1 cellular context compared by ENCODE assay signal in the genomic region with DNA sequence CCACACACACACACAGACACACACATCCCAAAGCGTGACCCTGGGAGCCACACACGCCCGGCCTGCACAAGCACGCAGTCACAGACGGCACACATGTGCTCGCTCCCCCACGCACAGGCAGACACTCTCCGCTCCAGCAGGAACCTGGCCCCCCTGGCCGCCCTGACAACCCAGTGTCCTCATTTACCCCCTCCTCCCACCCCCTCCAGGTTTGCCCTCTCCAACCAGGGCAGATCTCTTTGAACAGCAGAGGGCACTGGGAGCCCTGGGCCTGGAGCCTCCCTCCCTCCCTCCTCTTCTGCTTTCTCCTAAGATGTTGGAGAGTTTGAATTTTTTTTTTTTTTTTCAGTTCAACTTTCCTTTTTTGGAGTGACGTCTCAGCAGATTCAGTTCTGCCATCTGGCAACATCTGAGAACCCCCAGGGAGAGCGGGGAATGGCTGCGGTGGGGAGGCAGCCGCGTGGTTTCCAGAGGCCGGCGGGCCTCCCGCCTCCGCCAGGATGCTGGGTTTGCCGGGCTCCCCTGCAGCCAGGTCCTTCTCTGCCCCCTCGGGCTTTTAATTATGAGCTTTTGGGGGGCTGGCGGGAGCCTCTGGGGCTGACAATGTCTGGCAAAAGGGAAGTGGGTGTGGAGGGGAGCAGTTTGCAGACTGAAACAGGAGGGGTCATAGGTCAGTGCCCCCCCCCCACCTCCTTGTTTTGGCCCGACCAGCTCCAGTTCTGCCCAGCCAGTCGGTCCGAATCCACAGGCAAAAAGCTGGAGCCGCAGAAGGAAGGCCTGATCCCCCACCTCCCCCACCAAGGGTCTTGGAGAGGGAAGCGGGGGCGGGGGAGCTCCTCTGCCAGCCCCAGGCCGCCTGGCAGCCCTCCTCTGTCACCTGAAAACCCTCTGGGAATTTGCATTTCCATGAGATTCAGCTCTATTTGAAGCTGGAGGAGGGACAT.
TF ChIP-seq lines count a peak whose summit lies in the region.

No MANE protein-coding gene starts in this region.

TF ChIP-seq in GM12878, 131 proteins besides CTCF, POLR2A, EP300 and RAD21 (continued from another document and continues in another):
- TF ChIP-seq ZNF687 (IDR thresholded peaks at IDR 0.05), result no peak
- TF ChIP-seq DPF2 (IDR thresholded peaks at IDR 0.05), result peak; percentile 64
- TF ChIP-seq KAT2A (conservative IDR thresholded peaks at IDR 0.05; ENCODE audit: control insufficient read depth, low read depth, low read length), result no peak
- no peak for TF ChIP-seq TARDBP (IDR thresholded peaks at IDR 0.05; ENCODE audit: borderline replicate concordance)
- TF ChIP-seq MXI1 (IDR thresholded peaks at IDR 0.05; ENCODE audit: low read depth, low read length), result 0 out of 2 replicates have a peak, but pooled peaks have one; percentile 49
- peak; percentile 77 for TF ChIP-seq NR2C1 (IDR thresholded peaks at IDR 0.05)
- peak; percentile 72; the same call in 1 of the 2 replicates for TF ChIP-seq TCF12 (IDR thresholded peaks at IDR 0.05; ENCODE audit: low read depth, low read length)
- no peak for TF ChIP-seq LARP7 (IDR thresholded peaks at IDR 0.05)
- TF ChIP-seq KLF5 (IDR thresholded peaks at IDR 0.05; ENCODE audit: partially characterized antibody), result no peak
- TF ChIP-seq MTA2 (IDR thresholded peaks at IDR 0.05; ENCODE audit: low read depth), result peak; percentile 55
- peak; percentile 90 to 91 for TF ChIP-seq IKZF2 (IDR thresholded peaks at IDR 0.05)
- TF ChIP-seq TBL1XR1 (IDR thresholded peaks at IDR 0.05; ENCODE audit: low read depth, low read length), result peak; percentile 86
- TF ChIP-seq ZNF384 (IDR thresholded peaks at IDR 0.05; ENCODE audit: borderline replicate concordance, low read depth, low read length), result peak; percentile 93
- TF ChIP-seq SPI1 (IDR thresholded peaks at IDR 0.05; ENCODE audit: borderline replicate concordance, insufficient read depth, low read depth, low read length), result peak; percentile 43; the same call in 1 of the 2 replicates
- peak in 1 of 2 experiments; percentile 68; a peak in 2 of 3 replicates for TF ChIP-seq EGR1 (IDR thresholded peaks at IDR 0.05; ENCODE audit: borderline replicate concordance in 1 of 2, low read depth in 2 of 2, low read length in 2 of 2)
- TF ChIP-seq ZSCAN29 (IDR thresholded peaks at IDR 0.05), result no peak
- TF ChIP-seq, protein P1, sequence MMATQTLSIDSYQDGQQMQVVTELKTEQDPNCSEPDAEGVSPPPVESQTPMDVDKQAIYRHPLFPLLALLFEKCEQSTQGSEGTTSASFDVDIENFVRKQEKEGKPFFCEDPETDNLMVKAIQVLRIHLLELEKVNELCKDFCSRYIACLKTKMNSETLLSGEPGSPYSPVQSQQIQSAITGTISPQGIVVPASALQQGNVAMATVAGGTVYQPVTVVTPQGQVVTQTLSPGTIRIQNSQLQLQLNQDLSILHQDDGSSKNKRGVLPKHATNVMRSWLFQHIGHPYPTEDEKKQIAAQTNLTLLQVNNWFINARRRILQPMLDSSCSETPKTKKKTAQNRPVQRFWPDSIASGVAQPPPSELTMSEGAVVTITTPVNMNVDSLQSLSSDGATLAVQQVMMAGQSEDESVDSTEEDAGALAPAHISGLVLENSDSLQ (IDR thresholded peaks at IDR 0.05), result peak; percentile 81
- TF ChIP-seq ZNF24 (IDR thresholded peaks at IDR 0.05), result 0 out of 2 replicates have a peak, but pooled peaks have one; percentile 17
- TF ChIP-seq SMC3 (IDR thresholded peaks at IDR 0.05; ENCODE audit: borderline replicate concordance, low read length), result peak; percentile 25; the same call in 1 of the 2 replicates
- peak; percentile 72 for TF ChIP-seq ATF7 (IDR thresholded peaks at IDR 0.05; ENCODE audit: low read depth)
- peak; percentile 75 for TF ChIP-seq YY1 (IDR thresholded peaks at IDR 0.05; ENCODE audit: low read depth, low read length)
- TF ChIP-seq IKZF1 (conservative IDR thresholded peaks at IDR 0.05), result peak; percentile 96
- TF ChIP-seq MYC (IDR thresholded peaks at IDR 0.05; ENCODE audit: insufficient read depth, insufficient read length, insufficient replicate concordance, low read length, severe bottlenecking), result peak; percentile 28
- no peak for TF ChIP-seq NR2C2 (IDR thresholded peaks at IDR 0.05; ENCODE audit: borderline replicate concordance, control insufficient read depth, insufficient read length, low read depth)
- TF ChIP-seq ZNF622 (IDR thresholded peaks at IDR 0.05), result no peak
- 0 out of 2 replicates have a peak, but pooled peaks have one; percentile 34 for TF ChIP-seq RCOR1 (conservative IDR thresholded peaks at IDR 0.05; ENCODE audit: low read depth, low read length)
- TF ChIP-seq, protein P2, sequence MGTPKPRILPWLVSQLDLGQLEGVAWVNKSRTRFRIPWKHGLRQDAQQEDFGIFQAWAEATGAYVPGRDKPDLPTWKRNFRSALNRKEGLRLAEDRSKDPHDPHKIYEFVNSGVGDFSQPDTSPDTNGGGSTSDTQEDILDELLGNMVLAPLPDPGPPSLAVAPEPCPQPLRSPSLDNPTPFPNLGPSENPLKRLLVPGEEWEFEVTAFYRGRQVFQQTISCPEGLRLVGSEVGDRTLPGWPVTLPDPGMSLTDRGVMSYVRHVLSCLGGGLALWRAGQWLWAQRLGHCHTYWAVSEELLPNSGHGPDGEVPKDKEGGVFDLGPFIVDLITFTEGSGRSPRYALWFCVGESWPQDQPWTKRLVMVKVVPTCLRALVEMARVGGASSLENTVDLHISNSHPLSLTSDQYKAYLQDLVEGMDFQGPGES (IDR thresholded peaks at IDR 0.05), result no peak
- TF ChIP-seq, protein P3, sequence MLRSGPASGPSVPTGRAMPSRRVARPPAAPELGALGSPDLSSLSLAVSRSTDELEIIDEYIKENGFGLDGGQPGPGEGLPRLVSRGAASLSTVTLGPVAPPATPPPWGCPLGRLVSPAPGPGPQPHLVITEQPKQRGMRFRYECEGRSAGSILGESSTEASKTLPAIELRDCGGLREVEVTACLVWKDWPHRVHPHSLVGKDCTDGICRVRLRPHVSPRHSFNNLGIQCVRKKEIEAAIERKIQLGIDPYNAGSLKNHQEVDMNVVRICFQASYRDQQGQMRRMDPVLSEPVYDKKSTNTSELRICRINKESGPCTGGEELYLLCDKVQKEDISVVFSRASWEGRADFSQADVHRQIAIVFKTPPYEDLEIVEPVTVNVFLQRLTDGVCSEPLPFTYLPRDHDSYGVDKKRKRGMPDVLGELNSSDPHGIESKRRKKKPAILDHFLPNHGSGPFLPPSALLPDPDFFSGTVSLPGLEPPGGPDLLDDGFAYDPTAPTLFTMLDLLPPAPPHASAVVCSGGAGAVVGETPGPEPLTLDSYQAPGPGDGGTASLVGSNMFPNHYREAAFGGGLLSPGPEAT (IDR thresholded peaks at IDR 0.05; ENCODE audit: low read depth), result peak; percentile 73
- TF ChIP-seq MEF2B (IDR thresholded peaks at IDR 0.05; ENCODE audit: partially characterized antibody, poor library complexity, severe bottlenecking), result peak; percentile 80
- TF ChIP-seq, protein P4, sequence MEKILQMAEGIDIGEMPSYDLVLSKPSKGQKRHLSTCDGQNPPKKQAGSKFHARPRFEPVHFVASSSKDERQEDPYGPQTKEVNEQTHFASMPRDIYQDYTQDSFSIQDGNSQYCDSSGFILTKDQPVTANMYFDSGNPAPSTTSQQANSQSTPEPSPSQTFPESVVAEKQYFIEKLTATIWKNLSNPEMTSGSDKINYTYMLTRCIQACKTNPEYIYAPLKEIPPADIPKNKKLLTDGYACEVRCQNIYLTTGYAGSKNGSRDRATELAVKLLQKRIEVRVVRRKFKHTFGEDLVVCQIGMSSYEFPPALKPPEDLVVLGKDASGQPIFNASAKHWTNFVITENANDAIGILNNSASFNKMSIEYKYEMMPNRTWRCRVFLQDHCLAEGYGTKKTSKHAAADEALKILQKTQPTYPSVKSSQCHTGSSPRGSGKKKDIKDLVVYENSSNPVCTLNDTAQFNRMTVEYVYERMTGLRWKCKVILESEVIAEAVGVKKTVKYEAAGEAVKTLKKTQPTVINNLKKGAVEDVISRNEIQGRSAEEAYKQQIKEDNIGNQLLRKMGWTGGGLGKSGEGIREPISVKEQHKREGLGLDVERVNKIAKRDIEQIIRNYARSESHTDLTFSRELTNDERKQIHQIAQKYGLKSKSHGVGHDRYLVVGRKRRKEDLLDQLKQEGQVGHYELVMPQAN (conservative IDR thresholded peaks at IDR 0.05), result no peak
- TF ChIP-seq BHLHE40 (IDR thresholded peaks at IDR 0.05; ENCODE audit: borderline replicate concordance in 1 of 2, low read depth in 2 of 2, low read length in 1 of 2), result peak; percentile 53; a peak in 2 of 4 replicates
- TF ChIP-seq REST (IDR thresholded peaks at IDR 0.05; ENCODE audit: low read depth, low read length), result no peak
- peak; percentile 22; the same call in 1 of the 2 replicates for TF ChIP-seq CREM (IDR thresholded peaks at IDR 0.05; ENCODE audit: low read depth)
- TF ChIP-seq CHD2 (IDR thresholded peaks at IDR 0.05; ENCODE audit: borderline replicate concordance, low read depth, low read length), result 0 out of 2 replicates have a peak, but pooled peaks have one; percentile 17
- TF ChIP-seq MTA3 (IDR thresholded peaks at IDR 0.05; ENCODE audit: borderline replicate concordance, low read length), result no peak
- TF ChIP-seq WRNIP1 (IDR thresholded peaks at IDR 0.05; ENCODE audit: borderline replicate concordance, low read depth, low read length), result no peak
- peak; percentile 75 for TF ChIP-seq RUNX3 (IDR thresholded peaks at IDR 0.05; ENCODE audit: low read length)
- TF ChIP-seq GATAD2B (conservative IDR thresholded peaks at IDR 0.05; ENCODE audit: low read depth), result peak; percentile 72
- no peak for TF ChIP-seq HDGF (IDR thresholded peaks at IDR 0.05)
- peak in 1 of 2 experiments; percentile 49; a peak in 1 of 4 replicates for TF ChIP-seq SRF (IDR thresholded peaks at IDR 0.05; ENCODE audit: low read depth in 2 of 2, low read length in 2 of 2)
- TF ChIP-seq, protein P5, sequence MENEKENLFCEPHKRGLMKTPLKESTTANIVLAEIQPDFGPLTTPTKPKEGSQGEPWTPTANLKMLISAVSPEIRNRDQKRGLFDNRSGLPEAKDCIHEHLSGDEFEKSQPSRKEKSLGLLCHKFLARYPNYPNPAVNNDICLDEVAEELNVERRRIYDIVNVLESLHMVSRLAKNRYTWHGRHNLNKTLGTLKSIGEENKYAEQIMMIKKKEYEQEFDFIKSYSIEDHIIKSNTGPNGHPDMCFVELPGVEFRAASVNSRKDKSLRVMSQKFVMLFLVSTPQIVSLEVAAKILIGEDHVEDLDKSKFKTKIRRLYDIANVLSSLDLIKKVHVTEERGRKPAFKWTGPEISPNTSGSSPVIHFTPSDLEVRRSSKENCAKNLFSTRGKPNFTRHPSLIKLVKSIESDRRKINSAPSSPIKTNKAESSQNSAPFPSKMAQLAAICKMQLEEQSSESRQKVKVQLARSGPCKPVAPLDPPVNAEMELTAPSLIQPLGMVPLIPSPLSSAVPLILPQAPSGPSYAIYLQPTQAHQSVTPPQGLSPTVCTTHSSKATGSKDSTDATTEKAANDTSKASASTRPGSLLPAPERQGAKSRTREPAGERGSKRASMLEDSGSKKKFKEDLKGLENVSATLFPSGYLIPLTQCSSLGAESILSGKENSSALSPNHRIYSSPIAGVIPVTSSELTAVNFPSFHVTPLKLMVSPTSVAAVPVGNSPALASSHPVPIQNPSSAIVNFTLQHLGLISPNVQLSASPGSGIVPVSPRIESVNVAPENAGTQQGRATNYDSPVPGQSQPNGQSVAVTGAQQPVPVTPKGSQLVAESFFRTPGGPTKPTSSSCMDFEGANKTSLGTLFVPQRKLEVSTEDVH (IDR thresholded peaks at IDR 0.05; ENCODE audit: low read depth, partially characterized antibody), result no peak
- TF ChIP-seq CREB1 (IDR thresholded peaks at IDR 0.05; ENCODE audit: low read depth), result peak; percentile 38; the same call in 1 of the 2 replicates
- TF ChIP-seq EED (IDR thresholded peaks at IDR 0.05; ENCODE audit: low read depth), result peak; percentile 90
- TF ChIP-seq STAT1 (conservative IDR thresholded peaks at IDR 0.05), result no peak
- peak; percentile 98 for TF ChIP-seq NR2F1 (conservative IDR thresholded peaks at IDR 0.05)
